Comparison of ENCODE assay signal across 8 cellular contexts in genomic region chr13:30112602-30113435, GRCh38.
A peak's percentile ranks its signal among the peaks of the same experiment; 100 is the strongest.
DNase-seq lines count a peak whose midpoint lies in the region; ATAC-seq and TF ChIP-seq lines count a peak whose summit lies in the region.

No MANE protein-coding gene starts in this region.

- CTCF ChIA-PET in A673 (lab: Charles Lee) (interaction anchor here (0.6 to 2.7 kb wide), 11 partner anchors 20 to 610 kb away, joined by 3 to 27 read pairs (median 3); no protein-coding TSS in a partner anchor), PC-9 (lab: Charles Lee) (interaction anchor here (0.6 to 1.5 kb wide), 9 partner anchors 12 to 605 kb away, joined by 3 to 15 read pairs (median 3); no protein-coding TSS in a partner anchor)

- H2AFZ ChIP-seq in PC-9 = no peak overlapping the region

- H3K27ac Mint-ChIP-seq in IgD-negative memory B cell = peak overlapping the region in 2 of 3 donors; percentile 71 to 86
- no peak overlapping the region for H3K27ac Mint-ChIP-seq in natural killer cell treated with Interleukin-12 subunit alpha and Interleukin-12 subunit beta and Interleukin-15 and Interleukin-18, amount 100 ng/mL, for 72 hours
- H3K27ac Mint-ChIP-seq in stimulated activated effector memory CD8-positive, alpha-beta T cell treated with anti-CD3 and anti-CD28 coated beads, Interleukin-12 subunit alpha, Interleukin-12 subunit beta, amount 100 ng/mL, for 72 hours = no peak overlapping the region

- H3K79me2 ChIP-seq in PC-9 (ENCODE audit: low read depth) = no peaks in the 10 kb centered on the region

- no peaks in the 10 kb centered on the region for H4K20me1 ChIP-seq in PC-9 (ENCODE audit: insufficient read depth)

- BruUV-seq in A673 (replicated peaks; lab: Mats Ljungman, UMichigan) = no TSS peak
- BruUV-seq in PC-9 (replicated peaks; lab: Mats Ljungman, UMichigan) = no TSS peak

- H3F3A ChIP-seq in PC-9 (ENCODE audit: insufficient read depth, low read depth) = peaks cover 5% of the 10 kb centered on the region; the same call in 1 of the 2 replicates

- H3K27me3 Mint-ChIP-seq in IgD-negative memory B cell = peaks cover 4% of the 10 kb centered on the region
- H3K27me3 Mint-ChIP-seq in natural killer cell treated with Interleukin-12 subunit alpha and Interleukin-12 subunit beta and Interleukin-15 and Interleukin-18, amount 100 ng/mL, for 72 hours = peaks cover 0 to 3% of the 10 kb centered on the region in 2 donors

- ATAC-seq in GM18520 (IDR thresholded peaks at IDR 0.05; ENCODE audit: unreplicated experiment) = peak; percentile 35
- peak; percentile 67 to 76 for ATAC-seq in natural killer cell treated with Interleukin-12 subunit alpha and Interleukin-12 subunit beta and Interleukin-15 and Interleukin-18, amount 100 ng/mL, for 72 hours
- peak; percentile 60 for ATAC-seq in stimulated activated effector memory CD8-positive, alpha-beta T cell treated with anti-CD3 and anti-CD28 coated beads, Interleukin-12 subunit alpha, Interleukin-12 subunit beta, amount 100 ng/mL, for 72 hours

- 25% methylated on average over 19 of the region's 19 CpGs for WGBS in esophagus muscularis mucosa

- no peak for TF ChIP-seq POLR2A in esophagus muscularis mucosa (IDR thresholded peaks at IDR 0.05; ENCODE audit: low read depth)

- H3K4me1 ChIP-seq in A673 (ENCODE audit: insufficient read depth, low read length, poor library complexity, severe bottlenecking) = peaks cover 18% of the 10 kb centered on the region
- peaks cover 34% of the 10 kb centered on the region for H3K4me1 ChIP-seq in PC-9 (replicated peaks; ENCODE audit: insufficient read depth)
- peaks cover 22 to 44% (median 40%) of the 10 kb centered on the region in 4 donors for H3K4me1 ChIP-seq in esophagus muscularis mucosa

- no peak for TF ChIP-seq EP300 in esophagus muscularis mucosa (IDR thresholded peaks at IDR 0.05)

- H3K4me2 ChIP-seq in PC-9 = peak overlapping the region; percentile 32

- no peaks in the 10 kb centered on the region for H3K36me3 ChIP-seq in A673 (ENCODE audit: insufficient read depth, low read length, poor library complexity, severe bottlenecking)
- no peaks in the 10 kb centered on the region for H3K36me3 ChIP-seq in PC-9 (ENCODE audit: low read depth)
- H3K36me3 ChIP-seq in esophagus muscularis mucosa = no peaks in the 10 kb centered on the region

- H3K4me3 ChIP-seq in A673 (ENCODE audit: low read depth, low read length, poor library complexity, severe bottlenecking) (no peak overlapping the region), PC-9 (no peak overlapping the region), esophagus muscularis mucosa (peak overlapping the region in 2 of 4 donors; percentile 3 to 14)

- H3K36me3 Mint-ChIP-seq in IgD-negative memory B cell = no peaks in the 10 kb centered on the region
- H3K36me3 Mint-ChIP-seq in natural killer cell treated with Interleukin-12 subunit alpha and Interleukin-12 subunit beta and Interleukin-15 and Interleukin-18, amount 100 ng/mL, for 72 hours = no peaks in the 10 kb centered on the region
- H3K36me3 Mint-ChIP-seq in stimulated activated effector memory CD8-positive, alpha-beta T cell treated with anti-CD3 and anti-CD28 coated beads, Interleukin-12 subunit alpha, Interleukin-12 subunit beta, amount 100 ng/mL, for 72 hours = no peaks in the 10 kb centered on the region

- no peaks in the 10 kb centered on the region for H3K9me2 ChIP-seq in PC-9 (ENCODE audit: insufficient read depth)

- H3K4me1 Mint-ChIP-seq in IgD-negative memory B cell = peaks cover 7 to 26% (median 9%) of the 10 kb centered on the region in 3 donors
- H3K4me1 Mint-ChIP-seq in natural killer cell treated with Interleukin-12 subunit alpha and Interleukin-12 subunit beta and Interleukin-15 and Interleukin-18, amount 100 ng/mL, for 72 hours (ENCODE audit: low read depth in 2 of 2) = peaks cover 5 to 11% of the 10 kb centered on the region in 2 donors
- peaks cover 13% of the 10 kb centered on the region for H3K4me1 Mint-ChIP-seq in stimulated activated effector memory CD8-positive, alpha-beta T cell treated with anti-CD3 and anti-CD28 coated beads, Interleukin-12 subunit alpha, Interleukin-12 subunit beta, amount 100 ng/mL, for 72 hours

- H3K9me3 ChIP-seq in A673 (ENCODE audit: low read depth, low read length, poor library complexity, severe bottlenecking) (no peaks in the 10 kb centered on the region), PC-9 (ENCODE audit: insufficient read depth, low read depth) (no peaks in the 10 kb centered on the region), esophagus muscularis mucosa (no peaks in the 10 kb centered on the region)

- H3K27ac ChIP-seq in A673 (ENCODE audit: low read depth, low read length, poor library complexity, severe bottlenecking) = no peak overlapping the region
- H3K27ac ChIP-seq in PC-9 = no peak overlapping the region
- peak overlapping the region; percentile 31 to 73 (median 59) for H3K27ac ChIP-seq in esophagus muscularis mucosa (replicated peaks in 1 of 4)

- peak overlapping the region; percentile 79 to 92 (median 88) for H3K4me3 Mint-ChIP-seq in IgD-negative memory B cell
- H3K4me3 Mint-ChIP-seq in natural killer cell treated with Interleukin-12 subunit alpha and Interleukin-12 subunit beta and Interleukin-15 and Interleukin-18, amount 100 ng/mL, for 72 hours = peak overlapping the region; percentile 8
- peak overlapping the region; percentile 47 for H3K4me3 Mint-ChIP-seq in stimulated activated effector memory CD8-positive, alpha-beta T cell treated with anti-CD3 and anti-CD28 coated beads, Interleukin-12 subunit alpha, Interleukin-12 subunit beta, amount 100 ng/mL, for 72 hours

- DNase-seq in A673 (ENCODE audit: low spot score) (peak; percentile 89), PC-9 (peak; percentile 69 to 74), esophagus muscularis mucosa (ENCODE audit: extremely low spot score) (no peak)
- peak; percentile 80 for DNase-seq in activated T-cell treated with anti-CD3 and anti-CD28 coated beads, Interleukin-2, amount 50 U/mL, for 1 hour
- DNase-seq in natural killer cell treated with Interleukin-12 subunit alpha and Interleukin-12 subunit beta and Interleukin-15 and Interleukin-18, amount 100 ng/mL, for 72 hours (ENCODE audit: low spot score) = peak; percentile 82
- peak; percentile 70 to 84 for DNase-seq in stimulated activated effector memory CD8-positive, alpha-beta T cell treated with anti-CD3 and anti-CD28 coated beads, Interleukin-12 subunit alpha, Interleukin-12 subunit beta, amount 100 ng/mL, for 72 hours (ENCODE audit: low spot score in 2 of 2)

- H3K27me3 ChIP-seq in A673 (replicated peaks; ENCODE audit: insufficient read depth, low read depth, low read length, poor library complexity) = no peaks in the 10 kb centered on the region
- no peaks in the 10 kb centered on the region for H3K27me3 ChIP-seq in PC-9 (ENCODE audit: insufficient read depth, low read depth)
- no peaks in the 10 kb centered on the region for H3K27me3 ChIP-seq in esophagus muscularis mucosa

- POLR2A ChIA-PET in A673 (lab: Charles Lee; ENCODE audit: low non-redundant PET) (interaction anchor here (0.6 kb wide), 1 partner anchor 270 kb away, joined by 3 read pairs; no protein-coding TSS in a partner anchor), PC-9 (lab: Charles Lee; ENCODE audit: unreplicated experiment) (interaction anchor here (0.6 kb wide), 1 partner anchor 944 kb away, joined by 6 read pairs; no protein-coding TSS in a partner anchor)

- H3K9me3 Mint-ChIP-seq in IgD-negative memory B cell = peaks cover 0 to 1% (median 0%) of the 10 kb centered on the region in 3 donors
- H3K9me3 Mint-ChIP-seq in natural killer cell treated with Interleukin-12 subunit alpha and Interleukin-12 subunit beta and Interleukin-15 and Interleukin-18, amount 100 ng/mL, for 72 hours = no peaks in the 10 kb centered on the region
- no peaks in the 10 kb centered on the region for H3K9me3 Mint-ChIP-seq in stimulated activated effector memory CD8-positive, alpha-beta T cell treated with anti-CD3 and anti-CD28 coated beads, Interleukin-12 subunit alpha, Interleukin-12 subunit beta, amount 100 ng/mL, for 72 hours

- TF ChIP-seq CTCF in A673 (conservative IDR thresholded peaks at IDR 0.05; ENCODE audit: low read depth, low read length) = peak; percentile 98
- TF ChIP-seq CTCF in PC-9 (conservative IDR thresholded peaks at IDR 0.05) = peak; percentile 98
- TF ChIP-seq CTCF in esophagus muscularis mucosa (IDR thresholded peaks at IDR 0.05) = peak in 2 of 3 experiments; percentile 97 to 99

- intact Hi-C loops in A673 (cut with micrococcal nuclease; ENCODE audit: unreplicated experiment) = loop anchor here (1.0 kb wide), 2 partner anchors 266 to 342 kb away; no protein-coding TSS in a partner anchor
- intact Hi-C loops in PC-9 (cut with micrococcal nuclease; ENCODE audit: unreplicated experiment) = loop anchor here (1.0 kb wide), 2 partner anchors 268 to 342 kb away; no protein-coding TSS in a partner anchor
- intact Hi-C loops in esophagus muscularis mucosa (cut with DNase I) = loop anchor here (2.0 to 10.0 kb wide), 3 partner anchors 191 to 518 kb away; partner anchors contain the start of gene SLC7A1

Comparison
In these comparisons a context has a peak if more than half of its experiments do, and no peak if none do; other contexts are left out.
1. H3K27ac ChIP-seq: peak in esophagus muscularis mucosa (4 of 4); none in A673 (single experiment) and PC-9 (single experiment).
2. H3K27ac Mint-ChIP-seq: peak in IgD-negative memory B cell (2 of 3); none in natural killer cell treated with Interleukin-12 subunit alpha and Interleukin-12 subunit beta and Interleukin-15 and Interleukin-18, amount 100 ng/mL, for 72 hours (0 of 2) and stimulated activated effector memory CD8-positive, alpha-beta T cell treated with anti-CD3 and anti-CD28 coated beads, Interleukin-12 subunit alpha, Interleukin-12 subunit beta, amount 100 ng/mL, for 72 hours (single experiment).
3. H3K4me3 Mint-ChIP-seq: peak in every context shown above with its lines; median percentile 88 in IgD-negative memory B cell; 47 in stimulated activated effector memory CD8-positive, alpha-beta T cell treated with anti-CD3 and anti-CD28 coated beads, Interleukin-12 subunit alpha, Interleukin-12 subunit beta, amount 100 ng/mL, for 72 hours; 8 in natural killer cell treated with Interleukin-12 subunit alpha and Interleukin-12 subunit beta and Interleukin-15 and Interleukin-18, amount 100 ng/mL, for 72 hours.
4. Peak in every context shown above with its lines, with median percentiles within 50 percentile points of each other: CTCF ChIP-seq and ATAC-seq.